1 cellular context compared by ENCODE assay signal in genomic region chrX:71096702-71097032, GRCh38.
TF ChIP-seq lines count a peak whose summit lies in the region.

No MANE protein-coding gene starts in this region.

TF ChIP-seq in SK-N-SH, 30 proteins besides CTCF, POLR2A, EP300 and RAD21 (continued from another document):
- TF ChIP-seq ZBTB33 (IDR thresholded peaks at IDR 0.05; ENCODE audit: borderline replicate concordance, low read depth), result no peak
- no peak for TF ChIP-seq TEAD4 (IDR thresholded peaks at IDR 0.05; ENCODE audit: borderline replicate concordance, insufficient read depth)
- TF ChIP-seq TAF1 (IDR thresholded peaks at IDR 0.05; ENCODE audit: borderline replicate concordance, low read depth, low read length), result no peak
